ENCODE assay signal across 10 cellular contexts in the genomic region with DNA sequence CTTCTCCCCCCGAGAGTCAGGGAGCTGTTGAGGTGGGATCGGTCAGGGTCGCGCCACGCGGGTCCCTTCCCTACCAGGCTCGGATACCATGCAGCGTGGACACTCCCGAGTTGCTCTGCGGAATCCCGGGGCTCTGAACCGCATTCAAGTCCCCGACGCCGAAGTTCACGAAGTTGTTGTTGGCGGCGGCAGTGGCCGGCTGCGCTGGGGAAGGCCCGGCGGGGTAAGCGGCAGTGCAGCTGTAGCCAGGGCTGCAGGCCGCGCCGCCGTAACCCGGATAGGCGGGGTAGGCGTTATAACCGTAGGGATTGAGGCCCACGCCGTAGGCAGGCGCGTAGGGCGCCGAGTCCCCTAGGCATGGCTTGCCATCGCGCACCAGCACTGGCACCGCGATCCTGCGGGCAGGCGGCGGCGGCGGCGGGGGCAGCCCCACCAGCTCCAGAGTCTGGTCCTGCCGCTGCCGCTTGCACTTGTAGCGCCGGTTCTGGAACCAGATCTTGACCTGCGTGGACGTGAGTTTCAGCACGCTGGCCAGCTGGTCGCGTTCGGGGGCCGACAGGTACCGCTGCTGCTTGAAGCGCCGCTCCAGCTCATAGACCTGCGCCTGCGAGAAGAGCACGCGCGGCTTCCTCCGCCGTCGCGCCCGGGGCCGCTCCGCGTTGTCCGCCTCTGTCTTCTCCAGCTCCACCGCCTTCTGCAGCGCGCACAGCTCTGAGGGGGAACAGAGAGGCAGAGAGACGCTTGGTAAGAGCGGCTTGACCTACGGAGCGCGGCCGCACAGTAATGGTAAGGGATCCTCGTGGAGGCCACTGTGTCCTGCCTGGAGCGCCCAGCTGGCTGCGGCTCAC. TPM values are rescaled to one million over a fixed set of nuclear protein-coding genes. Genes with fewer than 3 reads are reported as not detected.
DNase-seq lines count a peak whose midpoint lies in the region; ATAC-seq and TF ChIP-seq lines count a peak whose summit lies in the region.
"Had no signal": no experiment of that assay in that cellular context is flagged by ENCODE, and none has a peak within 500 bp of the region (broad histone marks: within the 10 kb centered on the region; RNA-seq: fewer than 3 reads in every experiment).

No MANE protein-coding gene starts in this region.

- peak overlapping the region; percentile 54 for H3K4me3 Mint-ChIP-seq in mesothelial cell of epicardium

- H3K36me3 ChIP-seq in breast epithelium (no peaks in the 10 kb centered on the region), vagina (no peaks in the 10 kb centered on the region)
- H3K36me3 ChIP-seq: prostate gland had no signal

- H3K9me3 ChIP-seq in breast epithelium (no peaks in the 10 kb centered on the region), vagina (no peaks in the 10 kb centered on the region)
- H3K9me3 ChIP-seq: prostate gland had no signal

- DNase-seq in stimulated activated CD4-positive, alpha-beta T cell treated with anti-CD3 and anti-CD28 coated beads, Interleukin-15, amount 100 ng/mL, for 24 hours, result peak; percentile 41
- no peak for DNase-seq in stimulated activated CD4-positive, alpha-beta T cell treated with anti-CD3 and anti-CD28 coated beads, Interleukin-2, amount 100 ng/mL, for 48 hours
- no peak for DNase-seq in breast epithelium (ENCODE audit: low spot score in 2 of 2)
- DNase-seq in mesothelial cell of epicardium (ENCODE audit: low spot score in 2 of 2, unreplicated experiment in 2 of 2), result peak in 1 of 2 experiments; percentile 53
- DNase-seq in vagina (ENCODE audit: extremely low spot score in 2 of 2), result no peak
- no peak for DNase-seq in GDM1 (lab: John Stamatoyannopoulos, UW)
- DNase-seq in medulla oblongata (ENCODE audit: extremely low spot score), result no peak
- DNase-seq: NCI-H2029 treated with DMSO at 0.1 percent for 48 hours had no signal

- H3K27ac ChIP-seq in breast epithelium (no peak overlapping the region), vagina (no peak overlapping the region)
- H3K27ac ChIP-seq: prostate gland had no signal

- no peaks in the 10 kb centered on the region for H3K9me3 Mint-ChIP-seq in mesothelial cell of epicardium

- H3K27ac Mint-ChIP-seq in mesothelial cell of epicardium, result no peak overlapping the region

- H3K36me3 Mint-ChIP-seq in mesothelial cell of epicardium, result no peaks in the 10 kb centered on the region

- H3K4me1 ChIP-seq in breast epithelium (peaks cover 8 to 12% of the 10 kb centered on the region in 2 donors), vagina (peaks cover 38% of the 10 kb centered on the region)

- intact Hi-C loops in breast epithelium (cut with DNase I; ENCODE audit: low total_unique reads), result no loop called here
- intact Hi-C loops in vagina (cut with DNase I), result no loop called here

- H3K4me3 ChIP-seq in breast epithelium (peak overlapping the region in 2 of 3 donors; percentile 21 to 54), vagina (peak overlapping the region; percentile 1 to 24)
- H3K4me3 ChIP-seq: prostate gland had no signal

- peaks cover 28% of the 10 kb centered on the region for H3K4me1 Mint-ChIP-seq in mesothelial cell of epicardium

- H3K27me3 ChIP-seq in breast epithelium (peaks cover 13 to 98% of the 10 kb centered on the region in 2 donors), vagina (peaks cover 31% of the 10 kb centered on the region)

- ATAC-seq in GM19452 (IDR thresholded peaks at IDR 0.05; ENCODE audit: unreplicated experiment), result no peak

- peaks cover 99% of the 10 kb centered on the region for H3K27me3 Mint-ChIP-seq in mesothelial cell of epicardium (ENCODE audit: low read depth)

- TF ChIP-seq POLR2A in breast epithelium (IDR thresholded peaks at IDR 0.05) (no peak), vagina (IDR thresholded peaks at IDR 0.05) (no peak)

- TF ChIP-seq CTCF in breast epithelium (IDR thresholded peaks at IDR 0.05), result no peak
- TF ChIP-seq CTCF in mesothelial cell of epicardium (IDR thresholded peaks at IDR 0.05; ENCODE audit: unreplicated experiment), result no peak
- no peak for TF ChIP-seq CTCF in vagina (IDR thresholded peaks at IDR 0.05)

RNA-seq across cellular contexts. Expression of gene NKX2-5, which starts 2.3 kb away (rescaled TPM):
- total RNA-seq in breast epithelium (under 1 TPM in 1 of 3 donors, not detected in 2; 0.16 TPM), mesothelial cell of epicardium (0.27 to 0.76 TPM (median 0.27 TPM) in 3 replicates), vagina (not detected)
- total RNA-seq: prostate gland had no signal
